Comparison of ENCODE assay signal across 1 cellular context in genomic region chr1:54571326-54571725, GRCh38.
TF ChIP-seq lines count a peak whose summit lies in the region.

No MANE protein-coding gene starts in this region.

TF ChIP-seq in IMR-90, 13 proteins besides CTCF, POLR2A, EP300 and RAD21 (continued from another document):
- TF ChIP-seq RCOR1 (IDR thresholded peaks at IDR 0.05; ENCODE audit: insufficient replicate concordance, low read length) (no peak), FOS (IDR thresholded peaks at IDR 0.05; ENCODE audit: low read depth, low read length) (no peak), NFE2L2 (IDR thresholded peaks at IDR 0.05; ENCODE audit: low read depth, low read length) (no peak), MXI1 (IDR thresholded peaks at IDR 0.05; ENCODE audit: borderline replicate concordance, low read depth, low read length) (no peak)
